ENCODE assay signal across 8 cellular contexts in the genomic region with DNA sequence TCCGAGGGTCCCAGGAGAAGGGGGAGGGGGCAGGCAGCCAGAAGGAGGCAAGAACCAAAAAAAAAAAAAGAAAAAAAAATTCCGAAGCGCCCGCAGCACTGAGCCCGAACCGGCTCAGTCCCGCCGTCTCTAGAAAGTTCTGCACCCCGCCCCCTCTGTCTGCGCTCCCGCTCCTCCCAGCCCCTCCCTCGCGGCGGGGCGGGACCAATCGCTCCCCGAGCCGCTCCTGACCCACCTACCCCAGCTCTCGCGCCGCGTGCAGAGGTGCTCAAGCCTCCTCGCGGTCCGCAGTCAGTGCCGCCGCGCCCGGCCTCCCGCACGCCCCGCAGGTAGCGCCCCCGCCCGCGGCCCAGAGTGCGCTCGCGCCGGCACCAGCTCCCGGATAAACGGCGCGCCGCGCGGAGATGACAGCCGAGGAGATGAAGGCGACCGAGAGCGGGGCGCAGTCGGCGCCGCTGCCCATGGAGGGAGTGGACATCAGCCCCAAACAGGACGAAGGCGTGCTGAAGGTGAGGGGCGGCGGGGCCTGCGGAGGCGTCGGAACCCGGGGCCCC. TPM values are rescaled to one million over a fixed set of nuclear protein-coding genes. Genes with fewer than 3 reads are reported as not detected.
DNase-seq lines count a peak whose midpoint lies in the region; ATAC-seq and TF ChIP-seq lines count a peak whose summit lies in the region.

A gene with protein sequence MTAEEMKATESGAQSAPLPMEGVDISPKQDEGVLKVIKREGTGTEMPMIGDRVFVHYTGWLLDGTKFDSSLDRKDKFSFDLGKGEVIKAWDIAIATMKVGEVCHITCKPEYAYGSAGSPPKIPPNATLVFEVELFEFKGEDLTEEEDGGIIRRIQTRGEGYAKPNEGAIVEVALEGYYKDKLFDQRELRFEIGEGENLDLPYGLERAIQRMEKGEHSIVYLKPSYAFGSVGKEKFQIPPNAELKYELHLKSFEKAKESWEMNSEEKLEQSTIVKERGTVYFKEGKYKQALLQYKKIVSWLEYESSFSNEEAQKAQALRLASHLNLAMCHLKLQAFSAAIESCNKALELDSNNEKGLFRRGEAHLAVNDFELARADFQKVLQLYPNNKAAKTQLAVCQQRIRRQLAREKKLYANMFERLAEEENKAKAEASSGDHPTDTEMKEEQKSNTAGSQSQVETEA (plus strand): TSS at position 235 of the 554 bp plus-strand sequence. CDS start 170 bp downstream, at position 405.

- DNase-seq in GM06990 (ENCODE audit: extremely low read depth, insufficient read length) (peak; percentile 87), HCEC 1CT (peak; percentile 65), MM.1S (peak; percentile 95), SK-N-MC (ENCODE audit: low read depth, low spot score) (no peak), globus pallidus (ENCODE audit: low spot score) (peak; percentile 93), omental fat pad (ENCODE audit: low spot score) (peak; percentile 79)
- peak; percentile 93 for DNase-seq in activated naive CD4-positive, alpha-beta T cell treated with anti-CD3 and anti-CD28 coated beads, Interleukin-2, amount 50 U/mL, for 16 hours

- ATAC-seq in omental fat pad (ENCODE audit: low FRiP score), result peak; percentile 94

- H3K27me3 ChIP-seq in GM06990 (replicated peaks; ENCODE audit: control insufficient read depth, insufficient read depth, low read length), result no peaks in the 10 kb centered on the region
- H3K27me3 ChIP-seq in MM.1S (replicated peaks; ENCODE audit: insufficient read depth, low read length), result no peaks in the 10 kb centered on the region

- H3K9me3 ChIP-seq in MM.1S (replicated peaks; ENCODE audit: insufficient read depth, low read length) (no peaks in the 10 kb centered on the region), SK-N-MC (ENCODE audit: low read depth, low read length) (no peaks in the 10 kb centered on the region)

- 0 out of 2 replicates have a peak, but pooled peaks cover 5% of the 10 kb centered on the region for H4K20me1 ChIP-seq in MM.1S (ENCODE audit: insufficient read depth, low read length)

- H3F3A ChIP-seq in MM.1S (ENCODE audit: insufficient read depth, low read length), result no peaks in the 10 kb centered on the region

- 0 out of 2 replicates have a peak, but pooled peaks cover 4% of the 10 kb centered on the region for H3K4me1 ChIP-seq in MM.1S (ENCODE audit: low read length)

- peak within 1 kb of the TSS; percentile 92 for H3K4me3 ChIP-seq in GM06990 (replicated peaks; ENCODE audit: low read depth, low read length)
- peak within 1 kb of the TSS; percentile 95 for H3K4me3 ChIP-seq in MM.1S (ENCODE audit: low read length)
- peak within 1 kb of the TSS; percentile 92 for H3K4me3 ChIP-seq in SK-N-MC

- H2AFZ ChIP-seq in MM.1S (ENCODE audit: low read length), result peak within 1 kb of the TSS; percentile 86

- H3K36me3 ChIP-seq in GM06990 (ENCODE audit: control insufficient read depth, insufficient read depth, low read length) (peaks cover 8% of the 10 kb centered on the region), MM.1S (replicated peaks; ENCODE audit: insufficient read depth, low read length) (peaks cover 20% of the 10 kb centered on the region; the same call in 1 of the 2 replicates), SK-N-MC (ENCODE audit: insufficient read depth, low read length) (peaks cover 37% of the 10 kb centered on the region)

- H3K9ac ChIP-seq in MM.1S (ENCODE audit: low read length) (peak within 1 kb of the TSS; percentile 63; the same call in 1 of the 2 replicates), SK-N-MC (ENCODE audit: insufficient read length) (peak within 1 kb of the TSS; percentile 79)

- TF ChIP-seq CTCF in GM06990 (IDR thresholded peaks at IDR 0.05; ENCODE audit: insufficient read depth, low read length, poor library complexity, severe bottlenecking) (no peak), MM.1S (IDR thresholded peaks at IDR 0.05; ENCODE audit: low read length) (no peak), omental fat pad (IDR thresholded peaks at IDR 0.05) (no peak)

- H3K79me2 ChIP-seq in MM.1S (ENCODE audit: low read length), result peaks cover 37% of the 10 kb centered on the region

- H3K27ac ChIP-seq in MM.1S (ENCODE audit: low read length) (no peak within 1 kb of the TSS), SK-N-MC (no peak within 1 kb of the TSS), temporal lobe (ENCODE audit: low read depth, low read length) (peak within 1 kb of the TSS; percentile 99)

- H3K9me2 ChIP-seq in MM.1S (replicated peaks; ENCODE audit: insufficient read depth, low read length), result no peaks in the 10 kb centered on the region

- peak within 1 kb of the TSS; percentile 97 for H3K4me2 ChIP-seq in MM.1S (ENCODE audit: low read depth, low read length)

RNA-seq across cellular contexts. Expression of the gene that starts here (rescaled TPM):
- total RNA-seq in omental fat pad, result 10 to 100 TPM; 29.6 to 86.5 (median 45.1) TPM
- total RNA-seq in temporal lobe, result 35.7 TPM
